20 cellular contexts compared by ENCODE assay signal in the genomic region with DNA sequence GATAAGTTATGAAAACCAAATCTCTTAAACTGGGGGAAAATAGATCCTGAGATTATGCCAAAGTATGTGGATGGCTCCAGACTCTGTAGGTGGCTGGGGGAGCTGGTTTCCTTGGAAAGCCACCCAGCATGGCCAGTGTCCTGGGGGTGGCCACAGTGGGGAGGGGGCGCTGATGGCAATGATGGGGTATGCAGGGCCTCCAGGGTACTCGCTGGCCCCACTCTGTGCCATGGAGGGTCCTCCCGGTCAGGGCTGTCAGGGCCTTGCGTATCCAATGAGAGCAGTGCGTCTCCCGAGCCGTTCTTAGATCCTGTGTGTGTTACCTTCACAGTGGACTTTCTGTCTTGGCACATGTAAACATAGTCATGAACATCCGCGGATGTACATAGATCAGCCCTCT.
"Had no signal": no experiment of that assay in that cellular context is flagged by ENCODE, and none has a peak within 500 bp of the region (broad histone marks: within the 10 kb centered on the region; RNA-seq: fewer than 3 reads in every experiment).

No MANE protein-coding gene starts in this region.

- ATAC-seq: activated CD4-positive, CD25-positive, alpha-beta regulatory T cell treated with anti-CD3 and anti-CD28 coated beads, Interleukin-2, amount 50 U/mL, for 24 hours; activated CD8-positive, alpha-beta T cell treated with anti-CD3 and anti-CD28 coated beads for 36 hours; activated T-cell treated with anti-CD3 and anti-CD28 coated beads, Interleukin-2, amount 50 U/mL, for 72 hours had no signal

- H3K36me3 ChIP-seq: adrenal gland, MG63, SJCRH30 had no signal

- DNase-seq: activated CD4-positive, alpha-beta T cell treated with anti-CD3 and anti-CD28 coated beads for 4 hours; activated CD8-positive, alpha-beta memory T cell treated with anti-CD3 and anti-CD28 coated beads, Interleukin-2, amount 50 U/mL, for 4 hours; activated CD8-positive, alpha-beta T cell treated with anti-CD3 and anti-CD28 coated beads for 36 hours; activated naive CD4-positive, alpha-beta T cell treated with anti-CD3 and anti-CD28 coated beads, Interleukin-2, amount 50 U/mL, for 16 hours; activated naive CD8-positive, alpha-beta T cell treated with anti-CD3 and anti-CD28 coated beads, Interleukin-2, amount 10 ng/mL, durations not matched to agents 7 days and 5 days; activated T-cell treated with anti-CD3 and anti-CD28 coated beads, Interleukin-2, amount 50 U/mL, for 72 hours; adrenal gland; MG63; NCI-H1105; NCI-H1436; NCI-H1694 treated with DMSO at 0.1 percent for 48 hours; NCI-H2029 treated with DMSO at 0.1 percent for 48 hours; NCI-H345; NCI-H510A; NCI-H526 treated with DMSO at 0.1 percent for 48 hours; NCI-H82; SJCRH30; SK-N-SH; SW 1271 had no signal

- H3K27me3 Mint-ChIP-seq: activated CD8-positive, alpha-beta T cell treated with anti-CD3 and anti-CD28 coated beads for 36 hours; activated naive CD8-positive, alpha-beta T cell treated with anti-CD3 and anti-CD28 coated beads, Interleukin-2, amount 10 ng/mL, durations not matched to agents 7 days and 5 days had no signal

- H3K9me3 ChIP-seq: adrenal gland, MG63, SJCRH30, SK-N-SH had no signal

- H3K27me3 ChIP-seq: adrenal gland, MG63, SJCRH30 had no signal

- H3K9me2 ChIP-seq: SK-N-SH had no signal

- H3K9me3 Mint-ChIP-seq: activated CD8-positive, alpha-beta T cell treated with anti-CD3 and anti-CD28 coated beads for 36 hours; activated naive CD8-positive, alpha-beta T cell treated with anti-CD3 and anti-CD28 coated beads, Interleukin-2, amount 10 ng/mL, durations not matched to agents 7 days and 5 days; activated T-cell treated with anti-CD3 and anti-CD28 coated beads, Interleukin-2, amount 50 U/mL, for 72 hours had no signal

- H3K4me3 ChIP-seq: adrenal gland, MG63, SJCRH30 had no signal

- H3K4me3 Mint-ChIP-seq: activated CD8-positive, alpha-beta T cell treated with anti-CD3 and anti-CD28 coated beads for 36 hours; activated naive CD8-positive, alpha-beta T cell treated with anti-CD3 and anti-CD28 coated beads, Interleukin-2, amount 10 ng/mL, durations not matched to agents 7 days and 5 days; activated T-cell treated with anti-CD3 and anti-CD28 coated beads, Interleukin-2, amount 50 U/mL, for 72 hours had no signal

- H3K27ac ChIP-seq: adrenal gland, SJCRH30 had no signal

- H3K4me2 ChIP-seq: SK-N-SH had no signal

- H3K27ac Mint-ChIP-seq: activated CD8-positive, alpha-beta T cell treated with anti-CD3 and anti-CD28 coated beads for 36 hours; activated naive CD8-positive, alpha-beta T cell treated with anti-CD3 and anti-CD28 coated beads, Interleukin-2, amount 10 ng/mL, durations not matched to agents 7 days and 5 days; activated T-cell treated with anti-CD3 and anti-CD28 coated beads, Interleukin-2, amount 50 U/mL, for 72 hours had no signal

- H3K4me1 Mint-ChIP-seq: activated naive CD8-positive, alpha-beta T cell treated with anti-CD3 and anti-CD28 coated beads, Interleukin-2, amount 10 ng/mL, durations not matched to agents 7 days and 5 days had no signal
